1 cellular context compared by ENCODE assay signal in the genomic region with DNA sequence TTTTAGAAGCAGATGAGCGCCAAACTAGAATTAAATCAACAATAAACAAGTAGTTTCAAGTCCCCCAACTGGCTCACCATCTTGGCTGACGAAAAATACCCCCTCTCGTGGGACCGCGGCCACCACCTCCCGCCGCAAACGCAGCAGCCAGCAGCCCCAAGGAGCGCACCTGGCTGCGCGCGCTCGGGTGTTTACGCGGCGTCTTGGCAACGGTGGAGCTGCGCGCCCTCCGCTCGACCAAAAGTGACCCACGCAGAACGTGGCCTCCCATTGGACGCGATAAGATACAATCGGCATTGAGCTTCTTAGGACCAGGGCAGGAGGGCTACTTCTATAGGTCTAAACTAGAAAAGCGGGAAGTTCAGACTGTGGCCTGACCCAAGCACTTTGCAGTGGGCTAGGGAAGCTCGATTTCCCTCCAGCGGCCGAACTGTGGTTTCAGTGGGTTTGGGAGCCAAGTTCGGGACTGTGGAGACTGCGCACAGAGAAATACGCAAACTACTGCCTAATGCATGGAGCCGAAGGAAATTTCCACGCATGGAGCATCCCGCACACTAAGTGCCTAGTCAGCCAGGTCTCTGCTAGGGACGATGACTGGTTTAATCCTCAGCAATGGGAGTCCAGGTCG.
TF ChIP-seq lines count a peak whose summit lies in the region.

TSS of gene MNS1 (minus strand) at position 245 of the 628 bp plus-strand sequence. CDS start at position 80, 165 bp downstream.

TF ChIP-seq in HepG2, 621 proteins besides CTCF, POLR2A, EP300 and RAD21 (continued from another document and continues in another):
- TF ChIP-seq, protein P1, sequence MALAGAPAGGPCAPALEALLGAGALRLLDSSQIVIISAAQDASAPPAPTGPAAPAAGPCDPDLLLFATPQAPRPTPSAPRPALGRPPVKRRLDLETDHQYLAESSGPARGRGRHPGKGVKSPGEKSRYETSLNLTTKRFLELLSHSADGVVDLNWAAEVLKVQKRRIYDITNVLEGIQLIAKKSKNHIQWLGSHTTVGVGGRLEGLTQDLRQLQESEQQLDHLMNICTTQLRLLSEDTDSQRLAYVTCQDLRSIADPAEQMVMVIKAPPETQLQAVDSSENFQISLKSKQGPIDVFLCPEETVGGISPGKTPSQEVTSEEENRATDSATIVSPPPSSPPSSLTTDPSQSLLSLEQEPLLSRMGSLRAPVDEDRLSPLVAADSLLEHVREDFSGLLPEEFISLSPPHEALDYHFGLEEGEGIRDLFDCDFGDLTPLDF (CRISPR knock-in tag; IDR thresholded peaks at IDR 0.05) = peak; percentile 90
- TF ChIP-seq PHF8 (CRISPR knock-in tag; IDR thresholded peaks at IDR 0.05) (0 out of 2 replicates have a peak, but pooled peaks have one; percentile 24), NRL (CRISPR knock-in tag; IDR thresholded peaks at IDR 0.05; ENCODE audit: borderline replicate concordance) (peak; percentile 72; the same call in 1 of the 2 replicates), ZNF737 (CRISPR knock-in tag; IDR thresholded peaks at IDR 0.05; ENCODE audit: borderline replicate concordance) (no peak), ZNF30 (CRISPR knock-in tag; IDR thresholded peaks at IDR 0.05) (no peak), MTF2 (CRISPR knock-in tag; IDR thresholded peaks at IDR 0.05; ENCODE audit: borderline replicate concordance) (no peak), ZSCAN30 (CRISPR knock-in tag; IDR thresholded peaks at IDR 0.05) (no peak), BORCS8-MEF2B (CRISPR knock-in tag; IDR thresholded peaks at IDR 0.05) (peak; percentile 81; the same call in 1 of the 2 replicates), KAT8 (CRISPR knock-in tag; IDR thresholded peaks at IDR 0.05) (peak; percentile 66; the same call in 1 of the 2 replicates), ZNF225 (CRISPR knock-in tag; IDR thresholded peaks at IDR 0.05) (0 out of 2 replicates have a peak, but pooled peaks have one; percentile 40), EEA1 (CRISPR knock-in tag; IDR thresholded peaks at IDR 0.05; ENCODE audit: borderline replicate concordance) (no peak), IKZF5 (CRISPR knock-in tag; IDR thresholded peaks at IDR 0.05) (no peak), SIN3B (IDR thresholded peaks at IDR 0.05; ENCODE audit: low read length) (peak; percentile 82), ZNF563 (CRISPR knock-in tag; IDR thresholded peaks at IDR 0.05) (no peak), FOXO1 (CRISPR knock-in tag; IDR thresholded peaks at IDR 0.05) (peak; percentile 15; the same call in 1 of the 2 replicates), ZNF354B (CRISPR knock-in tag; IDR thresholded peaks at IDR 0.05) (no peak), ZNF550 (CRISPR knock-in tag; IDR thresholded peaks at IDR 0.05; ENCODE audit: borderline replicate concordance) (no peak), SIN3A (IDR thresholded peaks at IDR 0.05; ENCODE audit: borderline replicate concordance, low read depth, low read length) (peak; percentile 78; the same call in 1 of the 2 replicates), RXRA (CRISPR knock-in tag; IDR thresholded peaks at IDR 0.05) (no peak), ZNF547 (CRISPR knock-in tag; IDR thresholded peaks at IDR 0.05) (peak; percentile 56; the same call in 1 of the 2 replicates), ZNF891 (CRISPR knock-in tag; IDR thresholded peaks at IDR 0.05) (0 out of 2 replicates have a peak, but pooled peaks have one; percentile 53), RFX3 (CRISPR knock-in tag; IDR thresholded peaks at IDR 0.05) (peak; percentile 92), CHD2 (IDR thresholded peaks at IDR 0.05; ENCODE audit: low read depth, low read length) (no peak; the same call in 1 of the 2 replicates), PRDM15 (CRISPR knock-in tag; IDR thresholded peaks at IDR 0.05) (no peak), ZNF350 (CRISPR knock-in tag; IDR thresholded peaks at IDR 0.05; ENCODE audit: borderline replicate concordance, low read depth) (peak; percentile 64; the same call in 1 of the 2 replicates), ATF2 (CRISPR knock-in tag; IDR thresholded peaks at IDR 0.05) (no peak), NFYC (CRISPR knock-in tag; IDR thresholded peaks at IDR 0.05) (peak; percentile 94), FOXK1 (CRISPR knock-in tag; IDR thresholded peaks at IDR 0.05; ENCODE audit: borderline replicate concordance, low read depth) (peak; percentile 62; the same call in 1 of the 2 replicates), SUZ12 (IDR thresholded peaks at IDR 0.05; ENCODE audit: low read depth, low read length) (no peak), ZNF75D (CRISPR knock-in tag; IDR thresholded peaks at IDR 0.05; ENCODE audit: borderline replicate concordance) (no peak), SAP130 (CRISPR knock-in tag; IDR thresholded peaks at IDR 0.05; ENCODE audit: low read depth) (peak; percentile 92), ZNF790 (CRISPR knock-in tag; IDR thresholded peaks at IDR 0.05; ENCODE audit: borderline replicate concordance) (no peak), HOXA5 (CRISPR knock-in tag; IDR thresholded peaks at IDR 0.05) (no peak), POLR2AphosphoS2 (IDR thresholded peaks at IDR 0.05; ENCODE audit: low read depth, low read length) (no peak), ZMYM2 (CRISPR knock-in tag; IDR thresholded peaks at IDR 0.05) (no peak), ZNF460 (CRISPR knock-in tag; IDR thresholded peaks at IDR 0.05; ENCODE audit: borderline replicate concordance) (no peak)
- TF ChIP-seq, protein P2, sequence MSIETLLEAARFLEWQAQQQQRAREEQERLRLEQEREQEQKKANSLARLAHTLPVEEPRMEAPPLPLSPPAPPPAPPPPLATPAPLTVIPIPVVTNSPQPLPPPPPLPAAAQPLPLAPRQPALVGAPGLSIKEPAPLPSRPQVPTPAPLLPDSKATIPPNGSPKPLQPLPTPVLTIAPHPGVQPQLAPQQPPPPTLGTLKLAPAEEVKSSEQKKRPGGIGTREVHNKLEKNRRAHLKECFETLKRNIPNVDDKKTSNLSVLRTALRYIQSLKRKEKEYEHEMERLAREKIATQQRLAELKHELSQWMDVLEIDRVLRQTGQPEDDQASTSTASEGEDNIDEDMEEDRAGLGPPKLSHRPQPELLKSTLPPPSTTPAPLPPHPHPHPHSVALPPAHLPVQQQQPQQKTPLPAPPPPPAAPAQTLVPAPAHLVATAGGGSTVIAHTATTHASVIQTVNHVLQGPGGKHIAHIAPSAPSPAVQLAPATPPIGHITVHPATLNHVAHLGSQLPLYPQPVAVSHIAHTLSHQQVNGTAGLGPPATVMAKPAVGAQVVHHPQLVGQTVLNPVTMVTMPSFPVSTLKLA (IDR thresholded peaks at IDR 0.05) = 0 out of 2 replicates have a peak, but pooled peaks have one; percentile 9
- TF ChIP-seq, protein P3, sequence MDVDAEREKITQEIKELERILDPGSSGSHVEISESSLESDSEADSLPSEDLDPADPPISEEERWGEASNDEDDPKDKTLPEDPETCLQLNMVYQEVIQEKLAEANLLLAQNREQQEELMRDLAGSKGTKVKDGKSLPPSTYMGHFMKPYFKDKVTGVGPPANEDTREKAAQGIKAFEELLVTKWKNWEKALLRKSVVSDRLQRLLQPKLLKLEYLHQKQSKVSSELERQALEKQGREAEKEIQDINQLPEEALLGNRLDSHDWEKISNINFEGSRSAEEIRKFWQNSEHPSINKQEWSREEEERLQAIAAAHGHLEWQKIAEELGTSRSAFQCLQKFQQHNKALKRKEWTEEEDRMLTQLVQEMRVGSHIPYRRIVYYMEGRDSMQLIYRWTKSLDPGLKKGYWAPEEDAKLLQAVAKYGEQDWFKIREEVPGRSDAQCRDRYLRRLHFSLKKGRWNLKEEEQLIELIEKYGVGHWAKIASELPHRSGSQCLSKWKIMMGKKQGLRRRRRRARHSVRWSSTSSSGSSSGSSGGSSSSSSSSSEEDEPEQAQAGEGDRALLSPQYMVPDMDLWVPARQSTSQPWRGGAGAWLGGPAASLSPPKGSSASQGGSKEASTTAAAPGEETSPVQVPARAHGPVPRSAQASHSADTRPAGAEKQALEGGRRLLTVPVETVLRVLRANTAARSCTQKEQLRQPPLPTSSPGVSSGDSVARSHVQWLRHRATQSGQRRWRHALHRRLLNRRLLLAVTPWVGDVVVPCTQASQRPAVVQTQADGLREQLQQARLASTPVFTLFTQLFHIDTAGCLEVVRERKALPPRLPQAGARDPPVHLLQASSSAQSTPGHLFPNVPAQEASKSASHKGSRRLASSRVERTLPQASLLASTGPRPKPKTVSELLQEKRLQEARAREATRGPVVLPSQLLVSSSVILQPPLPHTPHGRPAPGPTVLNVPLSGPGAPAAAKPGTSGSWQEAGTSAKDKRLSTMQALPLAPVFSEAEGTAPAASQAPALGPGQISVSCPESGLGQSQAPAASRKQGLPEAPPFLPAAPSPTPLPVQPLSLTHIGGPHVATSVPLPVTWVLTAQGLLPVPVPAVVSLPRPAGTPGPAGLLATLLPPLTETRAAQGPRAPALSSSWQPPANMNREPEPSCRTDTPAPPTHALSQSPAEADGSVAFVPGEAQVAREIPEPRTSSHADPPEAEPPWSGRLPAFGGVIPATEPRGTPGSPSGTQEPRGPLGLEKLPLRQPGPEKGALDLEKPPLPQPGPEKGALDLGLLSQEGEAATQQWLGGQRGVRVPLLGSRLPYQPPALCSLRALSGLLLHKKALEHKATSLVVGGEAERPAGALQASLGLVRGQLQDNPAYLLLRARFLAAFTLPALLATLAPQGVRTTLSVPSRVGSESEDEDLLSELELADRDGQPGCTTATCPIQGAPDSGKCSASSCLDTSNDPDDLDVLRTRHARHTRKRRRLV (CRISPR knock-in tag; IDR thresholded peaks at IDR 0.05) = no peak
- TF ChIP-seq, protein P4, sequence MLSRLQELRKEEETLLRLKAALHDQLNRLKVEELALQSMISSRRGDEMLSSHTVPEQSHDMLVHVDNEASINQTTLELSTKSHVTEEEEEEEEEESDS (CRISPR knock-in tag; IDR thresholded peaks at IDR 0.05; ENCODE audit: borderline replicate concordance) = no peak
- TF ChIP-seq, protein P5, sequence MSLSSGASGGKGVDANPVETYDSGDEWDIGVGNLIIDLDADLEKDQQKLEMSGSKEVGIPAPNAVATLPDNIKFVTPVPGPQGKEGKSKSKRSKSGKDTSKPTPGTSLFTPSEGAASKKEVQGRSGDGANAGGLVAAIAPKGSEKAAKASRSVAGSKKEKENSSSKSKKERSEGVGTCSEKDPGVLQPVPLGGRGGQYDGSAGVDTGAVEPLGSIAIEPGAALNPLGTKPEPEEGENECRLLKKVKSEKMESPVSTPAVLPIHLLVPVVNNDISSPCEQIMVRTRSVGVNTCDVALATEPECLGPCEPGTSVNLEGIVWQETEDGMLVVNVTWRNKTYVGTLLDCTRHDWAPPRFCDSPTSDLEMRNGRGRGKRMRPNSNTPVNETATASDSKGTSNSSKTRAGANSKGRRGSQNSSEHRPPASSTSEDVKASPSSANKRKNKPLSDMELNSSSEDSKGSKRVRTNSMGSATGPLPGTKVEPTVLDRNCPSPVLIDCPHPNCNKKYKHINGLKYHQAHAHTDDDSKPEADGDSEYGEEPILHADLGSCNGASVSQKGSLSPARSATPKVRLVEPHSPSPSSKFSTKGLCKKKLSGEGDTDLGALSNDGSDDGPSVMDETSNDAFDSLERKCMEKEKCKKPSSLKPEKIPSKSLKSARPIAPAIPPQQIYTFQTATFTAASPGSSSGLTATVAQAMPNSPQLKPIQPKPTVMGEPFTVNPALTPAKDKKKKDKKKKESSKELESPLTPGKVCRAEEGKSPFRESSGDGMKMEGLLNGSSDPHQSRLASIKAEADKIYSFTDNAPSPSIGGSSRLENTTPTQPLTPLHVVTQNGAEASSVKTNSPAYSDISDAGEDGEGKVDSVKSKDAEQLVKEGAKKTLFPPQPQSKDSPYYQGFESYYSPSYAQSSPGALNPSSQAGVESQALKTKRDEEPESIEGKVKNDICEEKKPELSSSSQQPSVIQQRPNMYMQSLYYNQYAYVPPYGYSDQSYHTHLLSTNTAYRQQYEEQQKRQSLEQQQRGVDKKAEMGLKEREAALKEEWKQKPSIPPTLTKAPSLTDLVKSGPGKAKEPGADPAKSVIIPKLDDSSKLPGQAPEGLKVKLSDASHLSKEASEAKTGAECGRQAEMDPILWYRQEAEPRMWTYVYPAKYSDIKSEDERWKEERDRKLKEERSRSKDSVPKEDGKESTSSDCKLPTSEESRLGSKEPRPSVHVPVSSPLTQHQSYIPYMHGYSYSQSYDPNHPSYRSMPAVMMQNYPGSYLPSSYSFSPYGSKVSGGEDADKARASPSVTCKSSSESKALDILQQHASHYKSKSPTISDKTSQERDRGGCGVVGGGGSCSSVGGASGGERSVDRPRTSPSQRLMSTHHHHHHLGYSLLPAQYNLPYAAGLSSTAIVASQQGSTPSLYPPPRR (CRISPR knock-in tag; IDR thresholded peaks at IDR 0.05; ENCODE audit: borderline replicate concordance) = no peak
